10 cellular contexts compared by ENCODE assay signal in genomic region chr5:31854181-31854624, GRCh38.
DNase-seq lines count a peak whose midpoint lies in the region; ATAC-seq, FAIRE-seq and TF ChIP-seq lines count a peak whose summit lies in the region.
"Had no signal": no experiment of that assay in that cellular context is flagged by ENCODE, and none has a peak within 500 bp of the region (broad histone marks: within the 10 kb centered on the region; RNA-seq: fewer than 3 reads in every experiment).

No MANE protein-coding gene starts in this region.

- H2AFZ ChIP-seq in GM12878 (ENCODE audit: control insufficient read depth, low read depth, low read length), result no peak overlapping the region
- H2AFZ ChIP-seq in smooth muscle cell (ENCODE audit: low read depth), result peak overlapping the region; percentile 86

- no peak overlapping the region for H3K4me2 ChIP-seq in GM12878 (ENCODE audit: control insufficient read depth, insufficient read depth)
- H3K4me2 ChIP-seq in smooth muscle cell, result peak overlapping the region; percentile 87

- H3K27ac ChIP-seq in GM12878 (ENCODE audit: control insufficient read depth, insufficient read depth) (no peak overlapping the region), iPS-20b (ENCODE audit: low read length) (no peak overlapping the region), smooth muscle cell (ENCODE audit: low read depth) (no peak overlapping the region)

- peaks cover 15% of the 10 kb centered on the region for H3K4me1 Mint-ChIP-seq in activated CD4-positive, alpha-beta T cell treated with anti-CD3 and anti-CD28 coated beads, Interleukin-2, amount 10 ng/mL, durations not matched to agents 24 days and 14 days

- FAIRE-seq in GM12878 (lab: Jason Lieb, UNC), result no peak

- no peak overlapping the region for H3K4me3 ChIP-seq in GM12878
- H3K4me3 ChIP-seq in iPS-20b (ENCODE audit: low read length), result peak overlapping the region; percentile 83
- H3K4me3 ChIP-seq in smooth muscle cell, result peak overlapping the region; percentile 58

- H3K9me3 ChIP-seq in GM12878 (replicated peaks; ENCODE audit: control insufficient read depth, insufficient read depth, low read length) (no peaks in the 10 kb centered on the region; the same call in 2 of the 3 replicates), iPS-20b (ENCODE audit: insufficient read depth, low read depth, low read length) (peaks cover 4% of the 10 kb centered on the region; the same call in 1 of the 2 replicates), smooth muscle cell (replicated peaks; ENCODE audit: low read depth) (no peaks in the 10 kb centered on the region)

- H3K27ac Mint-ChIP-seq in activated CD4-positive, alpha-beta T cell treated with anti-CD3 and anti-CD28 coated beads, Interleukin-2, amount 10 ng/mL, durations not matched to agents 24 days and 14 days, result no peak overlapping the region
- H3K27ac Mint-ChIP-seq: activated B cell treated with CpG ODN at 0.5 μM for 24 hours had no signal

- RAD21 ChIA-PET in GM12878 (lab: Charles Lee; ENCODE audit: unreplicated experiment), result no interaction called here

- H3K9me3 Mint-ChIP-seq in activated CD4-positive, alpha-beta T cell treated with anti-CD3 and anti-CD28 coated beads, Interleukin-2, amount 10 ng/mL, durations not matched to agents 24 days and 14 days, result peaks cover 10% of the 10 kb centered on the region

- H3K36me3 ChIP-seq in GM12878 (ENCODE audit: control insufficient read depth in 2 of 2, insufficient read depth in 2 of 2, low read length in 1 of 2) (no peaks in the 10 kb centered on the region), iPS-20b (ENCODE audit: insufficient read depth, low read depth, low read length) (no peaks in the 10 kb centered on the region), smooth muscle cell (ENCODE audit: low read depth) (no peaks in the 10 kb centered on the region)

- TF ChIP-seq RAD21 in GM12878 (IDR thresholded peaks at IDR 0.05; ENCODE audit: insufficient read depth, low read depth, low read length), result no peak

- peaks cover 2% of the 10 kb centered on the region for H3K36me3 Mint-ChIP-seq in activated CD4-positive, alpha-beta T cell treated with anti-CD3 and anti-CD28 coated beads, Interleukin-2, amount 10 ng/mL, durations not matched to agents 24 days and 14 days (ENCODE audit: low read depth)

- no peak for ATAC-seq in GM12878
- no peak for ATAC-seq in HG03571 (IDR thresholded peaks at IDR 0.05; ENCODE audit: unreplicated experiment)

- peaks cover 35% of the 10 kb centered on the region for H3K27me3 Mint-ChIP-seq in activated CD4-positive, alpha-beta T cell treated with anti-CD3 and anti-CD28 coated beads, Interleukin-2, amount 10 ng/mL, durations not matched to agents 24 days and 14 days

- no peaks in the 10 kb centered on the region for H4K20me1 ChIP-seq in GM12878 (ENCODE audit: control insufficient read depth, insufficient read depth)
- H4K20me1 ChIP-seq in smooth muscle cell (ENCODE audit: low read depth), result no peaks in the 10 kb centered on the region

- peak overlapping the region; percentile 72 for H3K4me3 Mint-ChIP-seq in activated CD4-positive, alpha-beta T cell treated with anti-CD3 and anti-CD28 coated beads, Interleukin-2, amount 10 ng/mL, durations not matched to agents 24 days and 14 days
- H3K4me3 Mint-ChIP-seq: activated B cell treated with CpG ODN at 0.5 μM for 24 hours had no signal

- no peak for TF ChIP-seq POLR2A in GM12878 (IDR thresholded peaks at IDR 0.05; ENCODE audit: low read depth, low read length)

- no peak overlapping the region for H3K9ac ChIP-seq in GM12878 (ENCODE audit: control insufficient read depth, insufficient read depth, low read length)
- H3K9ac ChIP-seq in iPS-20b (ENCODE audit: low read depth, low read length), result peak overlapping the region; percentile 68
- no peak overlapping the region for H3K9ac ChIP-seq in smooth muscle cell (ENCODE audit: low read depth)

- TF ChIP-seq CTCF in GM12878 (IDR thresholded peaks at IDR 0.05 in 2 of 3, conservative IDR thresholded peaks at IDR 0.05 in 1 of 3; ENCODE audit: control insufficient read depth in 2 of 3, extremely low read depth in 1 of 3, insufficient read depth in 1 of 3, low read depth in 3 of 3, low read length in 3 of 3) (no peak), smooth muscle cell (IDR thresholded peaks at IDR 0.05; ENCODE audit: borderline replicate concordance, insufficient read depth, poor library complexity, severe bottlenecking) (no peak)

- POLR2A ChIA-PET in GM12878 (lab: Charles Lee), result no interaction called here

- in situ Hi-C loops in GM12878 (cut with MboI), result no loop called here

- 13% methylated on average over 16 of the region's 16 CpGs for WGBS in GM12878 (ENCODE audit: insufficient coverage, insufficient replicate concordance, low lambda C conversion rate, missing lambda C conversion rate)
- 1% methylated on average over 16 of the region's 16 CpGs for WGBS in smooth muscle cell (ENCODE audit: low lambda C conversion rate)

- DNase-seq in activated CD4-positive, alpha-beta T cell treated with anti-CD3 and anti-CD28 coated beads, Interleukin-2, amount 10 ng/mL, durations not matched to agents 24 days and 14 days, result no peak
- DNase-seq in activated CD4-positive, alpha-beta T cell treated with anti-CD3 and anti-CD28 coated beads, Interleukin-2, amount 50 U/mL, for 4 hours, result no peak
- DNase-seq in GM12878 (ENCODE audit: low read depth, low spot score), result no peak
- peak; percentile 28 for DNase-seq in smooth muscle cell (lab: John Stamatoyannopoulos, UW; ENCODE audit: unreplicated experiment)
- no peak for DNase-seq in mesenteric fat pad (ENCODE audit: low spot score)
- no peak for DNase-seq in NCI-H1105 (lab: John Stamatoyannopoulos, UW)
- DNase-seq: activated B cell treated with CpG ODN at 0.5 μM for 24 hours, DND-41 had no signal

- CTCF ChIA-PET in GM12878 (lab: Yijun Ruan, JAX), result no interaction called here

- H3K27me3 ChIP-seq in GM12878 (replicated peaks in 1 of 2; ENCODE audit: control insufficient read depth in 2 of 2, insufficient read depth in 2 of 2, low read length in 1 of 2) (peaks cover 12 to 16% of the 10 kb centered on the region in 2 experiments), iPS-20b (ENCODE audit: insufficient read depth, low read length) (peaks cover 4% of the 10 kb centered on the region; the same call in 1 of the 2 replicates), smooth muscle cell (ENCODE audit: low read depth) (no peaks in the 10 kb centered on the region)

- H3K4me1 ChIP-seq in GM12878 (ENCODE audit: control insufficient read depth, insufficient read depth, low read length) (no peaks in the 10 kb centered on the region), iPS-20b (ENCODE audit: insufficient read depth, low read length) (peaks cover 14% of the 10 kb centered on the region), smooth muscle cell (ENCODE audit: low read depth) (peaks cover 23% of the 10 kb centered on the region)

- H3F3A ChIP-seq in smooth muscle cell (ENCODE audit: low read depth), result no peaks in the 10 kb centered on the region

- intact Hi-C loops in activated CD4-positive, alpha-beta T cell treated with anti-CD3 and anti-CD28 coated beads, Interleukin-2, amount 10 ng/mL, durations not matched to agents 24 days and 14 days (cut with micrococcal nuclease), result no loop called here
- intact Hi-C loops in GM12878 (cut with micrococcal nuclease; ENCODE audit: unreplicated experiment), result no loop called here

- no peak for TF ChIP-seq EP300 in GM12878 (IDR thresholded peaks at IDR 0.05; ENCODE audit: borderline replicate concordance in 1 of 2, control insufficient read depth in 1 of 2, low read depth in 2 of 2, low read length in 2 of 2)

- H3K79me2 ChIP-seq in GM12878 (ENCODE audit: control insufficient read depth, insufficient read depth, low read length) (no peaks in the 10 kb centered on the region), smooth muscle cell (ENCODE audit: low read depth) (no peaks in the 10 kb centered on the region)

- SMC1A ChIA-PET in GM12878 (lab: Charles Lee; ENCODE audit: uncharacterized antibody, unreplicated experiment), result no interaction called here

- no TSS peak for BruUV-seq in GM12878 (replicated peaks; lab: Mats Ljungman, UMichigan)

TF ChIP-seq in GM12878, 131 proteins besides CTCF, POLR2A, EP300 and RAD21:
- TF ChIP-seq EZH2 (IDR thresholded peaks at IDR 0.05; ENCODE audit: borderline replicate concordance, control insufficient read depth, low read depth, low read length) (0 out of 2 replicates have a peak, but pooled peaks have one; percentile 78), NKRF (conservative IDR thresholded peaks at IDR 0.05) (no peak), MTA3 (IDR thresholded peaks at IDR 0.05; ENCODE audit: borderline replicate concordance, low read length) (no peak), TAF1 (IDR thresholded peaks at IDR 0.05; ENCODE audit: borderline replicate concordance, low read depth, low read length) (no peak), YY1 (IDR thresholded peaks at IDR 0.05; ENCODE audit: low read depth, low read length) (no peak), NR2F1 (conservative IDR thresholded peaks at IDR 0.05) (no peak), CHD4 (IDR thresholded peaks at IDR 0.05) (no peak), STAT1 (conservative IDR thresholded peaks at IDR 0.05) (no peak), RELA (IDR thresholded peaks at IDR 0.05; ENCODE audit: borderline replicate concordance, partially characterized antibody) (no peak), BHLHE40 (IDR thresholded peaks at IDR 0.05; ENCODE audit: borderline replicate concordance in 1 of 2, low read depth in 2 of 2, low read length in 1 of 2) (no peak), SUZ12 (IDR thresholded peaks at IDR 0.05; ENCODE audit: unreplicated experiment) (peak; percentile 20)
TF ChIP-seq in GM12878: peak in this region for 2.
